11 cellular contexts compared by ENCODE assay signal in the genomic region with DNA sequence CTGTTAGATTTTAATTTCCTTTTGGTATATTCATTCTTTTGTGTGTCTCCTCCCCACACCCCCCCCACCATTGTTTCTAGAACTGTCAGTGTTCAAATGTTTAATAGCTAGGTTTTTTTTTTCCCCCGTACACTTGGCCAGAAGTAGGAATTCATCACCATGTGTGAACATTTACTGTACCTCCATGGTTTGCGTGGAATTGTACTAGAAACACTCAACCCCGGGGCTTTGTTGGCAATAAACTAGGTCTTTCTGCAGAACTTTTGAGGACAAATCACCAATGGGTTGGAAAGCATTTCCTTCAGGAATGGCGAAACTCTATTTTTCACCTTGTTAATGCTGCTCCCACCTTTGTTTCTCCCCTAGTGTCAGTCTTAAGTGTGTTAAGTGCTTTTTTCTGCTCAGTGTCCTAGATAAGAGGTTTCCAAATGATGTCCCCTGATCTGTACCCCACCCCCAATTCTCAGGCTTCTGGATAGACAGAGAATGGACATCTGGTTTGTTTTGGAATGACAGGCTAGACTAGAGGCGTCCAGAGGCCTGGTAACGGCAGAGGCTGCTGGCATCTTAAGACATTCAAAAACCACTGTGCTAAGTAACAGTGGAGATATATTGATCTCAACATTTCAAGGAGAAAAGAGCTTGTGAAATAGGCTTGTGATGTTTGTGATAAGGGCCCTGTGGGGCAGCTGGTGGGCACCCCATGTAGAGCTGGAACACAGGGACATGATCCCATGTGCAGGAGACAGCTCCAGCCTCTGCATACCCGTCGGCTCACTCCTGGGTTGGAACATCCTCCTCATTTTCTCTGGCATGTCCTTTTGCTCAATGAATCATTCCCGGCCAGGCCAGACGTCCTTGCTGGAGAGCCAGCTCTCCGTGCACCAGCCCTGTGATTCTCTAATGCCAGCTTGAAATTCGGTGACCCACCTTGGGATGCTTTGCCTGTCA.
DNase-seq lines count a peak whose midpoint lies in the region; ATAC-seq, FAIRE-seq and TF ChIP-seq lines count a peak whose summit lies in the region.
"Had no signal": no experiment of that assay in that cellular context is flagged by ENCODE, and none has a peak within 500 bp of the region (broad histone marks: within the 10 kb centered on the region; RNA-seq: fewer than 3 reads in every experiment).

No MANE protein-coding gene starts in this region.

- intact Hi-C loops in activated naive CD4-positive, alpha-beta T cell treated with anti-CD3 and anti-CD28 coated beads for 36 hours (cut with micrococcal nuclease) = no loop called here
- intact Hi-C loops in uterus (cut with DNase I; ENCODE audit: low total_unique reads) = no loop called here

- H3K36me3 ChIP-seq in bronchial epithelial cell (ENCODE audit: control insufficient read depth, insufficient read depth, low read length) (peaks cover 5% of the 10 kb centered on the region), uterus (no peaks in the 10 kb centered on the region)

- TF ChIP-seq CTCF in bronchial epithelial cell (IDR thresholded peaks at IDR 0.05; ENCODE audit: insufficient read depth, low read length, severe bottlenecking) (no peak), uterus (IDR thresholded peaks at IDR 0.05) (no peak)

- no peaks in the 10 kb centered on the region for H3K9me3 Mint-ChIP-seq in activated naive CD4-positive, alpha-beta T cell treated with anti-CD3 and anti-CD28 coated beads for 36 hours

- H3K4me1 Mint-ChIP-seq in activated naive CD4-positive, alpha-beta T cell treated with anti-CD3 and anti-CD28 coated beads for 36 hours (ENCODE audit: low read depth) = peaks cover 73% of the 10 kb centered on the region

- H3K27ac Mint-ChIP-seq in activated naive CD4-positive, alpha-beta T cell treated with anti-CD3 and anti-CD28 coated beads for 36 hours = peak overlapping the region; percentile 3

- H3K27ac ChIP-seq in uterus = peak overlapping the region; percentile 53 to 56

- H3K36me3 Mint-ChIP-seq in activated naive CD4-positive, alpha-beta T cell treated with anti-CD3 and anti-CD28 coated beads for 36 hours (ENCODE audit: low read depth) = peaks cover 6% of the 10 kb centered on the region

- no peak for TF ChIP-seq POLR2A in uterus (IDR thresholded peaks at IDR 0.05)

- H3K4me1 ChIP-seq in uterus = peaks cover 26 to 31% of the 10 kb centered on the region in 2 donors

- H3K9me3 ChIP-seq in uterus = no peaks in the 10 kb centered on the region

- CTCF ChIA-PET in activated naive CD4-positive, alpha-beta T cell treated with anti-CD3 and anti-CD28 coated beads for 36 hours (lab: Charles Lee) = interaction anchor here (0.7 to 1.6 kb wide), 4 partner anchors 14 to 70 kb away, joined by 3 read pairs; no protein-coding TSS in a partner anchor

- H3K4me3 Mint-ChIP-seq in activated naive CD4-positive, alpha-beta T cell treated with anti-CD3 and anti-CD28 coated beads for 36 hours = no peak overlapping the region

- no peaks in the 10 kb centered on the region for H3K27me3 ChIP-seq in bronchial epithelial cell (ENCODE audit: control insufficient read depth, insufficient read depth, low read length)
- H3K27me3 ChIP-seq in uterus = no peaks in the 10 kb centered on the region

- FAIRE-seq in bronchial epithelial cell (lab: Jason Lieb, UNC) = no peak
- FAIRE-seq: endometrium had no signal

- no peak for ATAC-seq in HG02763 (IDR thresholded peaks at IDR 0.05; ENCODE audit: unreplicated experiment)
- ATAC-seq in HG03469 (IDR thresholded peaks at IDR 0.05; ENCODE audit: unreplicated experiment) = no peak

- no peaks in the 10 kb centered on the region for H3K27me3 Mint-ChIP-seq in activated naive CD4-positive, alpha-beta T cell treated with anti-CD3 and anti-CD28 coated beads for 36 hours (ENCODE audit: low read depth)

- no peak overlapping the region for H3K4me3 ChIP-seq in bronchial epithelial cell (ENCODE audit: low read depth, low read length)
- no peak overlapping the region for H3K4me3 ChIP-seq in uterus

- no peak for DNase-seq in activated naive CD4-positive, alpha-beta T cell treated with anti-CD3 and anti-CD28 coated beads for 36 hours
- no peak for DNase-seq in activated naive CD4-positive, alpha-beta T cell treated with Interleukin-2 at 50 U/mL for 16 hours
- DNase-seq in bronchial epithelial cell (ENCODE audit: low read depth) (peak; percentile 32), kidney tubule cell (ENCODE audit: low spot score) (peak; percentile 67), uterus (peak; percentile 49 to 59), COR-L47 (lab: John Stamatoyannopoulos, UW) (no peak)
- DNase-seq: activated T-cell treated with anti-CD3 and anti-CD28 coated beads, Interleukin-2, amount 50 U/mL, for 1 hour; NCI-H187 had no signal

Comparison
In these comparisons a context has a peak if more than half of its experiments do, and no peak if none do; other contexts are left out.
1. DNase-seq: peak in bronchial epithelial cell (single experiment), kidney tubule cell (single experiment) and uterus (2 of 2); none in activated naive CD4-positive, alpha-beta T cell treated with anti-CD3 and anti-CD28 coated beads for 36 hours (single experiment), activated naive CD4-positive, alpha-beta T cell treated with Interleukin-2 at 50 U/mL for 16 hours (single experiment) and COR-L47 (single experiment).